ENCODE assay signal across 8 cellular contexts in the genomic region with DNA sequence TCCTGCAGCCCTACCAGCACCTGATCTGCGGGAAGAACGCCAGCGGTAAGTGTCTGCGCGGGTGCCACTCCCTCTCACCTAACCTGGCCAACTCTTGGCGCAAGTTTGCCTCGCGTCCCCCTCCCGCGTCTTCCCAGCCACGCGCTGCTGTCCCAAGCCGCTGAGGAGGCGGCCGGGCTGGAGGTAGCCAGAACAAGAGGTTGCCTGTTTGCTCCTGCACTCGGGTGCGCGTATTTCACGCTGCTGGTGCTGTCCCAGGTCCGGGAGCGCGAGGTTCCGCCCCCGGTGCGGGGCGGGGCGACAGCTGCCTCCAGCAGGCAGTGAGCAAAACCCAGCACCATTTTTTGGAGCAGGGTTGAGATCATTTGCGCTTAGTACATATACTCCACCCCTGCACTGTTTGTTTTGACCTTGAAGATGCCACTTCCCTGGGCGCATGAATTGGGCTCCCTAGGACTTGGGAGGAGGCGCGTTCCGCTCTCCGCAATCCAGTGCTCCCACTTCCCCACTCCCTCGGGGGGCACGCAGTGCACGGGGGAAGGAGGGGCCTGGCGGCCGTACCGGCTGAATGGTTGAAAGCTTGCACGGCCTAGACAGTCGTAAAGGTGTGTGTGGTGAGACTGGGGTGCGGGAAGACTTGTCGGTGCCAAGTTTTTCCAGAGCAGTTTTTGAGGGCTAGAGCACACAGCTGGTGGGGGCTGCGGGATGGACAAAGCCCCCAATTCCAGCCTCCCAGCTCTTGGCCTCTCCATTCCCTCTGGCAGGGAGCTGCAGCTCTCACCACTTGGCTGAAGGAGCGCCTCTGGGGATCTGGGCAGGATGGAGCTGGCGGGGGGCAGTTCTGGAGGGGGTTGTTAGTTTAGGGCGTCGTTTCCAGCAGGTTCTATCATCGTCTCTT.
DNase-seq lines count a peak whose midpoint lies in the region; ATAC-seq and TF ChIP-seq lines count a peak whose summit lies in the region.

No MANE protein-coding gene starts in this region.

- H3K9me3 ChIP-seq in fibroblast of lung (ENCODE audit: control insufficient read depth, insufficient read depth, low read depth, low read length): no peaks in the 10 kb centered on the region
- H3K9me3 ChIP-seq in trophoblast cell (ENCODE audit: insufficient read depth, low read depth, low read length): peaks cover 6% of the 10 kb centered on the region
- H3K9me3 ChIP-seq in upper lobe of right lung: no peaks in the 10 kb centered on the region

- no peak overlapping the region for H4K91ac ChIP-seq in trophoblast cell (ENCODE audit: low read depth, low read length)

- no peak overlapping the region for H3K14ac ChIP-seq in trophoblast cell (ENCODE audit: low read length)

- peak; percentile 65 to 67 for ATAC-seq in activated T-cell treated with anti-CD3 and anti-CD28 coated beads, Interleukin-2, amount 50 U/mL, for 4 hours
- peak; percentile 27 for ATAC-seq in upper lobe of right lung
- ATAC-seq in HG02884 (IDR thresholded peaks at IDR 0.05; ENCODE audit: unreplicated experiment): no peak

- DNase-seq in D341Med (ENCODE audit: low spot score) (peak; percentile 40), NCI-H2171 treated with DMSO at 0.1 percent for 48 hours (lab: John Stamatoyannopoulos, UW) (peak; percentile 55), fibroblast of lung (ENCODE audit: low read depth in 2 of 2) (peak in 1 of 2 donors; percentile 76), trophoblast cell (peak; percentile 44 to 60), upper lobe of right lung (peak; percentile 76), OCI-M1 (lab: John Stamatoyannopoulos, UW) (no peak)
- DNase-seq in activated T-cell treated with anti-CD3 and anti-CD28 coated beads, Interleukin-2, amount 50 U/mL, for 4 hours: peak; percentile 77

- H2BK5ac ChIP-seq in trophoblast cell (ENCODE audit: low read depth, low read length, poor library complexity): no peak overlapping the region

- H3K79me2 ChIP-seq in fibroblast of lung (ENCODE audit: control insufficient read depth, insufficient read depth, low read length) (no peaks in the 10 kb centered on the region), trophoblast cell (ENCODE audit: control insufficient read depth, insufficient read depth, low read length, poor library complexity) (no peaks in the 10 kb centered on the region)

- no peak overlapping the region for H4K12ac ChIP-seq in trophoblast cell (ENCODE audit: low read depth, low read length)

- H2AK5ac ChIP-seq in trophoblast cell (ENCODE audit: low read length): no peak overlapping the region

- peak overlapping the region; percentile 90 for H3K4me3 Mint-ChIP-seq in activated T-cell treated with anti-CD3 and anti-CD28 coated beads, Interleukin-2, amount 50 U/mL, for 4 hours

- no peaks in the 10 kb centered on the region for H3K9me3 Mint-ChIP-seq in activated T-cell treated with anti-CD3 and anti-CD28 coated beads, Interleukin-2, amount 50 U/mL, for 4 hours

- H3K4ac ChIP-seq in trophoblast cell (ENCODE audit: low read depth, low read length): no peak overlapping the region

- no peaks in the 10 kb centered on the region for H4K20me1 ChIP-seq in fibroblast of lung (ENCODE audit: control insufficient read depth, extremely low read depth, insufficient read depth, low read length)

- H3K27me3 ChIP-seq in fibroblast of lung (ENCODE audit: control insufficient read depth, insufficient read depth, low read length) (no peaks in the 10 kb centered on the region), trophoblast cell (ENCODE audit: insufficient read depth, low read length) (peaks cover 33% of the 10 kb centered on the region), upper lobe of right lung (peaks cover 48% of the 10 kb centered on the region)

- no peak overlapping the region for H3K23ac ChIP-seq in trophoblast cell (ENCODE audit: low read length)

- no peak overlapping the region for H4K8ac ChIP-seq in trophoblast cell (ENCODE audit: low read depth, low read length)

- H2BK120ac ChIP-seq in trophoblast cell (ENCODE audit: insufficient read depth, low read length, poor library complexity): no peak overlapping the region

- TF ChIP-seq CTCF in fibroblast of lung (conservative IDR thresholded peaks at IDR 0.05 in 1 of 2, IDR thresholded peaks at IDR 0.05 in 1 of 2; ENCODE audit: low read depth in 1 of 2, low read length in 2 of 2) (no peak), upper lobe of right lung (IDR thresholded peaks at IDR 0.05) (no peak)

- H3K4me2 ChIP-seq in fibroblast of lung (ENCODE audit: extremely low read depth, insufficient read depth, low read length) (peak overlapping the region; percentile 92), trophoblast cell (ENCODE audit: low read length) (peak overlapping the region; percentile 98)

- H3K36me3 ChIP-seq in fibroblast of lung (ENCODE audit: control insufficient read depth, insufficient read depth, low read length) (no peaks in the 10 kb centered on the region), trophoblast cell (ENCODE audit: control insufficient read depth in 1 of 2, insufficient read depth in 2 of 2, low read length in 2 of 2) (no peaks in the 10 kb centered on the region), upper lobe of right lung (no peaks in the 10 kb centered on the region)

- peaks cover 41% of the 10 kb centered on the region for H3K4me1 Mint-ChIP-seq in activated T-cell treated with anti-CD3 and anti-CD28 coated beads, Interleukin-2, amount 50 U/mL, for 4 hours (ENCODE audit: low read depth)

- H3K4me3 ChIP-seq in fibroblast of lung (replicated peaks in 1 of 4; ENCODE audit: control extremely low read depth in 1 of 4, insufficient read depth in 1 of 4, low read depth in 3 of 4, low read length in 4 of 4): peak overlapping the region; percentile 43 to 60 (median 45)
- H3K4me3 ChIP-seq in trophoblast cell (ENCODE audit: low read depth, low read length): no peak overlapping the region
- peak overlapping the region; percentile 51 for H3K4me3 ChIP-seq in upper lobe of right lung

- no CpG with 5 or more reads among the region's 49 CpGs for WGBS in trophoblast cell (ENCODE audit: extremely low coverage, insufficient coverage, insufficient read length)

- no peak overlapping the region for H3K18ac ChIP-seq in trophoblast cell (ENCODE audit: low read length)

- intact Hi-C loops in upper lobe of right lung (cut with DNase I): no loop called here

- no peaks in the 10 kb centered on the region for H3K4me1 ChIP-seq in fibroblast of lung (ENCODE audit: control insufficient read depth, extremely low read depth, insufficient read depth, low read length)
- peaks cover 21 to 32% of the 10 kb centered on the region in 2 experiments for H3K4me1 ChIP-seq in trophoblast cell (ENCODE audit: control insufficient read depth in 1 of 2, insufficient read depth in 2 of 2, low read length in 2 of 2)
- H3K4me1 ChIP-seq in upper lobe of right lung: peaks cover 27% of the 10 kb centered on the region

- H3K27ac ChIP-seq in fibroblast of lung (ENCODE audit: insufficient read depth, low read length) (no peak overlapping the region), trophoblast cell (ENCODE audit: low read depth, low read length) (no peak overlapping the region), upper lobe of right lung (no peak overlapping the region)

- H3K36me3 Mint-ChIP-seq in activated T-cell treated with anti-CD3 and anti-CD28 coated beads, Interleukin-2, amount 50 U/mL, for 4 hours (ENCODE audit: insufficient read depth): no peaks in the 10 kb centered on the region

- H3K79me1 ChIP-seq in trophoblast cell (ENCODE audit: low read length): no peaks in the 10 kb centered on the region

- no peak overlapping the region for H3K9ac ChIP-seq in fibroblast of lung (ENCODE audit: insufficient read depth, low read length)
- H3K9ac ChIP-seq in trophoblast cell (ENCODE audit: low read length): no peak overlapping the region

- peaks cover 4% of the 10 kb centered on the region for H3K27me3 Mint-ChIP-seq in activated T-cell treated with anti-CD3 and anti-CD28 coated beads, Interleukin-2, amount 50 U/mL, for 4 hours (ENCODE audit: low read depth)

- H2BK12ac ChIP-seq in trophoblast cell (ENCODE audit: low read length): no peak overlapping the region

- H2AFZ ChIP-seq in fibroblast of lung (ENCODE audit: low read length) (no peak overlapping the region), trophoblast cell (ENCODE audit: insufficient read depth, low read length, poor library complexity) (no peak overlapping the region)
